ENCODE assay signal across 34 cellular contexts in the genomic region with DNA sequence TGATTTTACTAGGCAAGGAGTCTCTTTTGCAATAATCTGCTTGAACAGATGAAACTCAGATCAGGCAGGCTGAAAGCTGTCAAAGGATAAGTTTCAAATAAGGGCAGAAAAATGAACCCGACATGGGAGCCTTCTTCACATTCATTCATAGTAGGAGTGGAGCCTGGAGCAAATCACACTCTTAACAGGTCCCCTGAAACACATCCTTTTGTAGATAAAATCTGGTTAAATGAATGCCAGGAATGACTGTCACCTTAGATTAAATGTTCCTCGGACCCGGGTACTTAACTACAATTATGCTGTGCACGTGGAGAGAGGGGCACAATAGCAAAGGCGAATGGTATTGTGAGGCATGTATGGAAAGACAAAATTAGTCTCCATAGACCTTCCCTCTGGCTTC.
DNase-seq lines count a peak whose midpoint lies in the region; ATAC-seq and TF ChIP-seq lines count a peak whose summit lies in the region.
"Had no signal": no experiment of that assay in that cellular context is flagged by ENCODE, and none has a peak within 500 bp of the region (broad histone marks: within the 10 kb centered on the region; RNA-seq: fewer than 3 reads in every experiment).

No MANE protein-coding gene starts in this region.

- no peak overlapping the region for H2BK15ac ChIP-seq in mesendoderm (replicated peaks; ENCODE audit: low read depth)

- no peak for DNase-seq in SK-N-SH
- peak; percentile 41 for DNase-seq in BE2C
- DNase-seq in SK-N-DZ (ENCODE audit: low spot score) = peak; percentile 92
- no peak for DNase-seq in lower leg skin (ENCODE audit: low spot score in 2 of 2)
- DNase-seq in mesendoderm = no peak
- no peak for DNase-seq in left ventricle myocardium inferior
- DNase-seq: 8988T; ACHN; AML-193; C1 segment of cervical spinal cord; Caco-2; Calu3; CD4-positive, alpha-beta memory T cell; CD4-positive, alpha-beta T cell; CD4-positive, CD25-positive, alpha-beta regulatory T cell; CD8-positive, alpha-beta memory T cell; CD8-positive, alpha-beta T cell; COR-L47; DMS 273 treated with DMSO at 0.1 percent for 48 hours; DMS153; DMS53; DMS79; DMS79 treated with DMSO at 0.1 percent for 48 hours; DND-41; EL had no signal

- H3K23ac ChIP-seq in mesendoderm (ENCODE audit: low read length) = no peak overlapping the region

- H3K4me3 ChIP-seq in SK-N-SH (ENCODE audit: low read depth in 2 of 2, low read length in 1 of 2) = no peak overlapping the region
- H3K4me3 ChIP-seq in BE2C (ENCODE audit: low read depth, low read length) = no peak overlapping the region
- H3K4me3 ChIP-seq in lower leg skin (ENCODE audit: low read depth, poor library complexity, severe bottlenecking) = no peak overlapping the region
- H3K4me3 ChIP-seq in mesendoderm (ENCODE audit: low read length) = no peak overlapping the region
- H3K4me3 ChIP-seq in left ventricle myocardium inferior = no peak overlapping the region
- H3K4me3 ChIP-seq: A549; BLaER1; BLaER1 treated with 17β-estradiol and CSF1 and Interleukin-3, amounts not matched to agents 10 nM and 100 nM had no signal

- H3K18ac ChIP-seq in mesendoderm (ENCODE audit: low read length) = no peak overlapping the region

- no peak overlapping the region for H3K9ac ChIP-seq in SK-N-SH
- no peak overlapping the region for H3K9ac ChIP-seq in mesendoderm (ENCODE audit: low read length)
- H3K9ac ChIP-seq: BLaER1; BLaER1 treated with 17β-estradiol and CSF1 and Interleukin-3, amounts not matched to agents 10 nM and 100 nM had no signal

- H3K27me3 Mint-ChIP-seq in nephron (ENCODE audit: low read depth) = no peaks in the 10 kb centered on the region
- H3K27me3 Mint-ChIP-seq: B cell; CD4-positive, alpha-beta memory T cell; CD4-positive, alpha-beta T cell; CD4-positive, CD25-positive, alpha-beta regulatory T cell had no signal

- ATAC-seq in SK-N-SH treated with all-trans-retinoic acid at 6 μM for 48 hours = no peak; the same call in 2 of the 3 replicates
- ATAC-seq: A549; CD8-positive, alpha-beta T cell had no signal

- H3F3A ChIP-seq in SK-N-SH (replicated peaks; ENCODE audit: insufficient read depth) = no peaks in the 10 kb centered on the region

- H2AFZ ChIP-seq in SK-N-SH (ENCODE audit: low read depth) = no peak overlapping the region

- H3K4me1 Mint-ChIP-seq in nephron = peaks cover 33% of the 10 kb centered on the region
- H3K4me1 Mint-ChIP-seq: B cell; CD14-positive monocyte; CD4-positive, alpha-beta memory T cell; CD4-positive, CD25-positive, alpha-beta regulatory T cell; CD8-positive, alpha-beta memory T cell had no signal

- H3K27ac ChIP-seq in SK-N-SH (ENCODE audit: low read depth in 2 of 2, low read length in 1 of 2) = peak overlapping the region in 1 of 2 experiments; percentile 100; a peak in 2 of 4 replicates
- no peak overlapping the region for H3K27ac ChIP-seq in mesendoderm (ENCODE audit: low read depth, low read length)
- no peak overlapping the region for H3K27ac ChIP-seq in left ventricle myocardium inferior (replicated peaks)
- H3K27ac ChIP-seq: 22Rv1; A549; BLaER1; BLaER1 treated with 17β-estradiol and CSF1 and Interleukin-3, amounts not matched to agents 10 nM and 100 nM; C4-2B had no signal

- no peak overlapping the region for H2BK120ac ChIP-seq in mesendoderm (ENCODE audit: low read depth, low read length)

- 61% methylated on average over 5 of the region's 5 CpGs for WGBS in SK-N-SH (ENCODE audit: low lambda C conversion rate)
- WGBS in lower leg skin, 2 donors = 83 to 94% methylated on average over 5 of the region's 5 CpGs
- WGBS in mesendoderm (ENCODE audit: extremely low coverage, insufficient coverage, low lambda C conversion rate) = no CpG with 5 or more reads among the region's 5 CpGs

- H4K8ac ChIP-seq in mesendoderm (ENCODE audit: low read depth, low read length) = no peak overlapping the region

- H3K9me2 ChIP-seq in SK-N-SH = no peaks in the 10 kb centered on the region

- intact Hi-C loops in lower leg skin (cut with DNase I; ENCODE audit: low total_unique reads) = no loop called here
- intact Hi-C loops in left ventricle myocardium inferior (cut with micrococcal nuclease) = no loop called here

- no peak overlapping the region for H2BK5ac ChIP-seq in mesendoderm (ENCODE audit: low read length)

- H3K79me2 ChIP-seq in SK-N-SH (ENCODE audit: insufficient read depth) = no peaks in the 10 kb centered on the region
- H3K79me2 ChIP-seq in mesendoderm (ENCODE audit: control insufficient read depth, insufficient read depth, low read length) = no peaks in the 10 kb centered on the region

- H3K4me2 ChIP-seq in SK-N-SH = no peak overlapping the region
- no peak overlapping the region for H3K4me2 ChIP-seq in mesendoderm (ENCODE audit: low read length)
- H3K4me2 ChIP-seq: A549; BLaER1; BLaER1 treated with 17β-estradiol and CSF1 and Interleukin-3, amounts not matched to agents 10 nM and 100 nM had no signal

- TF ChIP-seq POLR2A in lower leg skin (IDR thresholded peaks at IDR 0.05) = no peak

- peak in 1 of 2 experiments; percentile 84; a peak in 1 of 4 replicates for TF ChIP-seq EP300 in SK-N-SH (IDR thresholded peaks at IDR 0.05; ENCODE audit: borderline replicate concordance in 1 of 2, low read depth in 1 of 2, low read length in 1 of 2)

- CTCF ChIA-PET in SK-N-SH (lab: Yijun Ruan, JAX) = interaction anchor here (0.6 to 5.4 kb wide), 17 partner anchors 9 to 234 kb away, joined by 3 to 51 read pairs (median 7); no protein-coding TSS in a partner anchor

- H4K20me1 ChIP-seq in SK-N-SH (ENCODE audit: insufficient read depth) = no peaks in the 10 kb centered on the region
- H4K20me1 ChIP-seq: BLaER1; BLaER1 treated with 17β-estradiol and CSF1 and Interleukin-3, amounts not matched to agents 10 nM and 100 nM had no signal

- H3K9me3 ChIP-seq in SK-N-SH = no peaks in the 10 kb centered on the region
- no peaks in the 10 kb centered on the region for H3K9me3 ChIP-seq in BE2C
- no peaks in the 10 kb centered on the region for H3K9me3 ChIP-seq in left ventricle myocardium inferior (replicated peaks)
- H3K9me3 ChIP-seq: A549, Caco-2 had no signal

- no peak overlapping the region for H2AK5ac ChIP-seq in mesendoderm (ENCODE audit: low read length)

- no peaks in the 10 kb centered on the region for H3K9me3 Mint-ChIP-seq in nephron
- H3K9me3 Mint-ChIP-seq: CD8-positive, alpha-beta T cell had no signal

- peaks cover 7 to 21% of the 10 kb centered on the region in 2 experiments for H3K36me3 ChIP-seq in SK-N-SH (replicated peaks in 1 of 2; ENCODE audit: control insufficient read depth in 1 of 2, insufficient read depth in 2 of 2, low read length in 1 of 2)
- H3K36me3 ChIP-seq in BE2C = no peaks in the 10 kb centered on the region
- no peaks in the 10 kb centered on the region for H3K36me3 ChIP-seq in mesendoderm (ENCODE audit: control insufficient read depth, insufficient read depth, low read length)
- H3K36me3 ChIP-seq in left ventricle myocardium inferior = no peaks in the 10 kb centered on the region

- no peaks in the 10 kb centered on the region for H3K79me1 ChIP-seq in mesendoderm (ENCODE audit: low read length)

- POLR2A ChIA-PET in SK-N-SH (lab: Yijun Ruan, JAX) = interaction anchor here (0.9 to 2.4 kb wide), 11 partner anchors 9 to 135 kb away, joined by 3 to 16 read pairs (median 6); no protein-coding TSS in a partner anchor

- H3K4ac ChIP-seq in mesendoderm (ENCODE audit: low read depth, low read length) = no peak overlapping the region

- H4K5ac ChIP-seq in mesendoderm (ENCODE audit: low read length) = no peak overlapping the region

- H3K56ac ChIP-seq in mesendoderm (ENCODE audit: low read length) = no peak overlapping the region

- H3K4me1 ChIP-seq in SK-N-SH (ENCODE audit: control insufficient read depth in 1 of 2, insufficient read depth in 2 of 2, low read depth in 1 of 2, low read length in 1 of 2) = peaks cover 0 to 57% of the 10 kb centered on the region in 2 experiments; a peak in 2 of 4 replicates
- peaks cover 49% of the 10 kb centered on the region for H3K4me1 ChIP-seq in BE2C
- H3K4me1 ChIP-seq in mesendoderm (ENCODE audit: control insufficient read depth, low read depth, low read length) = no peaks in the 10 kb centered on the region
- no peaks in the 10 kb centered on the region for H3K4me1 ChIP-seq in left ventricle myocardium inferior
- H3K4me1 ChIP-seq: A549; BLaER1; BLaER1 treated with 17β-estradiol and CSF1 and Interleukin-3, amounts not matched to agents 10 nM and 100 nM; Caco-2 had no signal

- H3K27me3 ChIP-seq in SK-N-SH (ENCODE audit: insufficient read depth) (no peaks in the 10 kb centered on the region), BE2C (no peaks in the 10 kb centered on the region), mesendoderm (ENCODE audit: insufficient read depth, low read length, poor library complexity) (no peaks in the 10 kb centered on the region), left ventricle myocardium inferior (ENCODE audit: low read depth) (no peaks in the 10 kb centered on the region)
- H3K27me3 ChIP-seq: BLaER1; BLaER1 treated with 17β-estradiol and CSF1 and Interleukin-3, amounts not matched to agents 10 nM and 100 nM had no signal

- H3K27ac Mint-ChIP-seq in nephron = peak overlapping the region in 2 of 3 experiments; percentile 58 to 67
- H3K27ac Mint-ChIP-seq: B cell; CD14-positive monocyte; CD4-positive, alpha-beta memory T cell; CD4-positive, alpha-beta T cell; CD4-positive, CD25-positive, alpha-beta regulatory T cell; CD8-positive, alpha-beta memory T cell; CD8-positive, alpha-beta T cell had no signal

- TF ChIP-seq RAD21 in SK-N-SH (IDR thresholded peaks at IDR 0.05; ENCODE audit: low read length) = peak; percentile 12

- peaks cover 12% of the 10 kb centered on the region for H3K36me3 Mint-ChIP-seq in nephron (ENCODE audit: low read depth)

- no peak for TF ChIP-seq CTCF in SK-N-SH (IDR thresholded peaks at IDR 0.05)
- no peak; the same call in 1 of the 2 replicates for TF ChIP-seq CTCF in BE2C (IDR thresholded peaks at IDR 0.05; ENCODE audit: low read depth, low read length)
- TF ChIP-seq CTCF in nephron (IDR thresholded peaks at IDR 0.05; ENCODE audit: unreplicated experiment in 3 of 3) = no peak
- TF ChIP-seq CTCF in lower leg skin (IDR thresholded peaks at IDR 0.05) = no peak
- TF ChIP-seq CTCF in left ventricle myocardium inferior (IDR thresholded peaks at IDR 0.05; ENCODE audit: borderline replicate concordance) = no peak

- H3K4me3 Mint-ChIP-seq in nephron = no peak overlapping the region
- H3K4me3 Mint-ChIP-seq: B cell; CD14-positive monocyte; CD4-positive, alpha-beta memory T cell; CD4-positive, alpha-beta T cell; CD4-positive, CD25-positive, alpha-beta regulatory T cell; CD8-positive, alpha-beta memory T cell; CD8-positive, alpha-beta T cell had no signal

TF ChIP-seq in SK-N-SH, 30 proteins besides CTCF, POLR2A, EP300 and RAD21 (continues in another document):
- TF ChIP-seq RCOR1 (IDR thresholded peaks at IDR 0.05; ENCODE audit: low read length) (peak; percentile 60), MXI1 (IDR thresholded peaks at IDR 0.05; ENCODE audit: low read depth, low read length) (peak; percentile 35; the same call in 1 of the 2 replicates), TCF12 (IDR thresholded peaks at IDR 0.05) (peak; percentile 20; the same call in 1 of the 2 replicates)

TF ChIP-seq in SK-N-SH treated with all-trans-retinoic acid at 6 μM for 48 hours, 23 proteins besides CTCF, POLR2A, EP300 and RAD21:
- TF ChIP-seq PPARA (CRISPR knock-in tag; IDR thresholded peaks at IDR 0.05; ENCODE audit: borderline replicate concordance) (no peak), ZNF8 (CRISPR knock-in tag; IDR thresholded peaks at IDR 0.05) (no peak)

Comparison
In these comparisons a context has a peak if more than half of its experiments do, and no peak if none do; other contexts are left out.
1. DNase-seq: peak in BE2C (single experiment) and SK-N-DZ (single experiment); none in SK-N-SH (single experiment), lower leg skin (0 of 2), mesendoderm (single experiment) and left ventricle myocardium inferior (single experiment).